14 cellular contexts compared by ENCODE assay signal in the genomic region with DNA sequence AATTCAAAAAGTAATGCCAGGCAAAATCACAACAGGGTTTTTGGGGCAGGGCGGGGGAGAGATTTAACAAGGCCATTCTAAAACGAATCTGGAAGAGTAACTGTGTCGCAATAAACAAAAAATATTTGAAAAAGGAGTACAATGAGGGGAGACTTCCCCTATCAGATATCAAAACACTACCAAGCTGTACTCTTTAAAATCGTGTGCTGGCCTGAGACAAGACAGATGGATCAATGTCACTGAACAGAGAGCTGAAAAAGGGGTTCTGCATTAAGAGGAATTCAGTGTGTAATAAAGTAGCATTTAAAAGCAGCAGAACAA.
"Had no signal": no experiment of that assay in that cellular context is flagged by ENCODE, and none has a peak within 500 bp of the region (broad histone marks: within the 10 kb centered on the region; RNA-seq: fewer than 3 reads in every experiment).

No MANE protein-coding gene starts in this region.

- DNase-seq: activated CD4-positive, alpha-beta memory T cell treated with anti-CD3 and anti-CD28 coated beads for 36 hours; activated naive CD4-positive, alpha-beta T cell; activated T-cell treated with anti-CD3 and anti-CD28 coated beads, Interleukin-2, amount 50 U/mL, for 72 hours; caudate nucleus; colonic mucosa; effector CD4-positive, alpha-beta T cell; left ventricle myocardium superior; stimulated activated CD4-positive, alpha-beta T cell treated with anti-CD3 and anti-CD28 coated beads, Interleukin-4, amount 100 ng/mL, for 4 hours; T1000; tibial artery had no signal

- H2AFZ ChIP-seq: parathyroid adenoma had no signal

- H3K9me3 ChIP-seq: colonic mucosa, tibial artery, uterus had no signal

- H3K4me1 ChIP-seq: colonic mucosa, parathyroid adenoma had no signal

- H3K36me3 ChIP-seq: colonic mucosa, tibial artery, uterus had no signal

- H3K4me3 Mint-ChIP-seq: activated CD4-positive, alpha-beta memory T cell treated with anti-CD3 and anti-CD28 coated beads for 36 hours; activated T-cell treated with anti-CD3 and anti-CD28 coated beads, Interleukin-2, amount 50 U/mL, for 72 hours had no signal

- ATAC-seq: left ventricle myocardium superior had no signal

- H3K27ac ChIP-seq: colonic mucosa, parathyroid adenoma, skin epidermis, tibial artery, VCaP had no signal

- H3K27me3 Mint-ChIP-seq: activated CD4-positive, alpha-beta memory T cell treated with anti-CD3 and anti-CD28 coated beads for 36 hours had no signal

- H3K27ac Mint-ChIP-seq: activated CD4-positive, alpha-beta memory T cell treated with anti-CD3 and anti-CD28 coated beads for 36 hours; activated T-cell treated with anti-CD3 and anti-CD28 coated beads, Interleukin-2, amount 50 U/mL, for 72 hours had no signal

- H3K4me3 ChIP-seq: colonic mucosa, skin epidermis, tibial artery, uterus had no signal

- H3K9me3 Mint-ChIP-seq: activated CD4-positive, alpha-beta memory T cell treated with anti-CD3 and anti-CD28 coated beads for 36 hours; activated T-cell treated with anti-CD3 and anti-CD28 coated beads, Interleukin-2, amount 50 U/mL, for 72 hours had no signal

- H3K9ac ChIP-seq: parathyroid adenoma had no signal

- H3K36me3 Mint-ChIP-seq: activated CD4-positive, alpha-beta memory T cell treated with anti-CD3 and anti-CD28 coated beads for 36 hours had no signal

- H3K27me3 ChIP-seq: colonic mucosa, tibial artery, uterus had no signal
